In genomic region chr16:27747946-27748345, GRCh38 we compare ENCODE assay signal across 26 cellular contexts.
DNase-seq lines count a peak whose midpoint lies in the region; ATAC-seq, FAIRE-seq and TF ChIP-seq lines count a peak whose summit lies in the region.
"Had no signal": no experiment of that assay in that cellular context is flagged by ENCODE, and none has a peak within 500 bp of the region (broad histone marks: within the 10 kb centered on the region; RNA-seq: fewer than 3 reads in every experiment).

No MANE protein-coding gene starts in this region.

- no peak for TF ChIP-seq RAD21 in H1 (IDR thresholded peaks at IDR 0.05 in 1 of 2, conservative IDR thresholded peaks at IDR 0.05 in 1 of 2; ENCODE audit: low read depth in 2 of 2, low read length in 2 of 2)

- H2BK120ac ChIP-seq in H1 (replicated peaks; ENCODE audit: low read depth, low read length) (no peak overlapping the region), mesenchymal stem cell (ENCODE audit: low read depth, low read length) (no peak overlapping the region)

- H4K20me1 ChIP-seq in H1 (replicated peaks in 1 of 2; ENCODE audit: control insufficient read depth in 1 of 2, insufficient read depth in 2 of 2, low read length in 2 of 2) = peaks cover 0 to 2% of the 10 kb centered on the region in 2 experiments

- H4K8ac ChIP-seq in H1 (ENCODE audit: extremely low read depth, insufficient read depth, low read length) = no peak overlapping the region
- no peak overlapping the region for H4K8ac ChIP-seq in mesenchymal stem cell (ENCODE audit: low read length)

- H3K4ac ChIP-seq in H1 (replicated peaks; ENCODE audit: insufficient read length, low read depth, low read length) (no peak overlapping the region), mesenchymal stem cell (ENCODE audit: low read depth in 1 of 2, low read length in 2 of 2) (no peak overlapping the region)

- H4K91ac ChIP-seq in H1 (replicated peaks; ENCODE audit: insufficient read length, low read length) = no peak overlapping the region
- H4K91ac ChIP-seq in mesenchymal stem cell (ENCODE audit: low read length) = no peak overlapping the region

- H3K56ac ChIP-seq in H1 (replicated peaks; ENCODE audit: insufficient read length, low read depth, low read length) = no peak overlapping the region

- CTCF ChIA-PET in RWPE1 (lab: Yijun Ruan, JAX) = no interaction called here
- CTCF ChIA-PET in H1 (lab: Charles Lee; ENCODE audit: partially characterized antibody) = interaction anchor here (1.5 kb wide), 1 partner anchor 9 kb away, joined by 7 read pairs; no protein-coding TSS in a partner anchor

- H2BK12ac ChIP-seq in H1 (ENCODE audit: low read depth, low read length) (no peak overlapping the region), mesenchymal stem cell (ENCODE audit: low read length in 2 of 2) (peak overlapping the region in 1 of 2 experiments; percentile 29)

- no peaks in the 10 kb centered on the region for H3K9me3 ChIP-seq in H1 (ENCODE audit: insufficient read depth in 2 of 2, low read depth in 1 of 2, low read length in 1 of 2)
- H3K9me3 ChIP-seq in mesenchymal stem cell (ENCODE audit: control insufficient read depth, low read length) = no peaks in the 10 kb centered on the region
- H3K9me3 ChIP-seq in thyroid gland = no peaks in the 10 kb centered on the region
- H3K9me3 ChIP-seq: A549, BE2C, HAP-1 had no signal

- no peak overlapping the region for H2AFZ ChIP-seq in H1 (ENCODE audit: low read length)
- no peak overlapping the region for H2AFZ ChIP-seq in mesenchymal stem cell (ENCODE audit: low read depth, low read length)
- H2AFZ ChIP-seq: GM23248 had no signal

- no peak overlapping the region; a peak in 1 of 7 replicates for H3K9ac ChIP-seq in H1 (replicated peaks in 1 of 4; ENCODE audit: extremely low read depth in 1 of 4, low read depth in 3 of 4, low read length in 3 of 4)
- no peak overlapping the region for H3K9ac ChIP-seq in mesenchymal stem cell (ENCODE audit: low read length)
- H3K9ac ChIP-seq: BLaER1 treated with 17β-estradiol and CSF1 and Interleukin-3, amounts not matched to agents 10 nM and 100 nM; GM23248 had no signal

- H3K23ac ChIP-seq in H1 (ENCODE audit: insufficient read length) (no peak overlapping the region), mesenchymal stem cell (ENCODE audit: low read length in 2 of 2) (no peak overlapping the region)

- no peaks in the 10 kb centered on the region for H3K79me2 ChIP-seq in H1 (ENCODE audit: control insufficient read depth in 1 of 2, insufficient read depth in 2 of 2, low read length in 2 of 2)

- H3K4me1 ChIP-seq in H1 (replicated peaks in 1 of 4; ENCODE audit: control insufficient read depth in 3 of 4, insufficient read depth in 4 of 4, low read length in 3 of 4) (peaks cover 0 to 5% (median 2%) of the 10 kb centered on the region in 4 experiments; a peak in 2 of 7 replicates), mesenchymal stem cell (ENCODE audit: control insufficient read depth, insufficient read depth, low read depth, low read length) (peaks cover 8% of the 10 kb centered on the region), thyroid gland (peaks cover 16 to 23% of the 10 kb centered on the region in 2 donors)
- H3K4me1 ChIP-seq: HAP-1 had no signal

- H4K5ac ChIP-seq in H1 (ENCODE audit: insufficient read length, low read depth, low read length) = no peak overlapping the region

- 0 out of 2 replicates have a peak overlapping the region, but pooled peaks have one; percentile 15 for H2AK5ac ChIP-seq in H1 (ENCODE audit: low read depth, low read length)
- H2AK5ac ChIP-seq in mesenchymal stem cell (ENCODE audit: low read length, severe bottlenecking) = no peak overlapping the region

- intact Hi-C loops in thyroid gland (cut with DNase I) = no loop called here
- intact Hi-C loops in left colon (cut with DNase I, micrococcal nuclease) = no loop called here

- TF ChIP-seq EP300 in H1 (IDR thresholded peaks at IDR 0.05; ENCODE audit: borderline replicate concordance in 1 of 2, low read depth in 2 of 2, low read length in 2 of 2) = no peak

- H3K4me2 ChIP-seq in H1 (ENCODE audit: insufficient read depth in 1 of 2, low read depth in 2 of 2, low read length in 2 of 2) = no peak overlapping the region
- no peak overlapping the region for H3K4me2 ChIP-seq in mesenchymal stem cell (ENCODE audit: low read length, poor library complexity, severe bottlenecking)
- H3K4me2 ChIP-seq: A549 had no signal

- POLR2A ChIA-PET in RWPE1 (lab: Yijun Ruan, JAX; ENCODE audit: low non-redundant PET) (no interaction called here), H1 (lab: Charles Lee; ENCODE audit: partially characterized antibody) (no interaction called here)

- TF ChIP-seq POLR2A in H1 (IDR thresholded peaks at IDR 0.05; ENCODE audit: control extremely low read depth in 1 of 2, low read depth in 2 of 2, low read length in 2 of 2) = no peak
- TF ChIP-seq POLR2A in thyroid gland (IDR thresholded peaks at IDR 0.05) = no peak
- no peak for TF ChIP-seq POLR2A in GM12892 (IDR thresholded peaks at IDR 0.05; ENCODE audit: low read depth, low read length)

- DNase-seq in RWPE1 (ENCODE audit: low spot score) (no peak), H1 (ENCODE audit: low read depth in 1 of 2, low spot score in 2 of 2) (no peak), mesenchymal stem cell (no peak), thyroid gland (no peak), left colon (no peak), NCI-H2081 treated with DMSO at 0.1 percent for 48 hours (lab: John Stamatoyannopoulos, UW) (no peak), caudate nucleus (lab: John Stamatoyannopoulos, UW) (no peak), GM12892 (ENCODE audit: insufficient read length) (no peak)
- DNase-seq: 8988T; ACHN; AML-193; BE2C; CD4-positive, alpha-beta T cell; CD8-positive, alpha-beta memory T cell; DMS 273 treated with DMSO at 0.1 percent for 48 hours; DMS79; EL; GDM1; GM23248 had no signal

- H3K27ac ChIP-seq in RWPE1 (peak overlapping the region; percentile 82; the same call in 1 of the 2 replicates), H1 (ENCODE audit: low read depth, low read length) (no peak overlapping the region), mesenchymal stem cell (ENCODE audit: low read length, poor library complexity, severe bottlenecking) (no peak overlapping the region), thyroid gland (peak overlapping the region; percentile 18 to 85 (median 71)), caudate nucleus (ENCODE audit: low read depth, low read length) (no peak overlapping the region)
- H3K27ac ChIP-seq: A549; BLaER1 treated with 17β-estradiol and CSF1 and Interleukin-3, amounts not matched to agents 10 nM and 100 nM; GM23248 had no signal

- H3K27me3 ChIP-seq in H1 (replicated peaks in 1 of 4; ENCODE audit: control insufficient read depth in 3 of 4, extremely low read depth in 1 of 4, insufficient read depth in 3 of 4, low read length in 3 of 4) = no peaks in the 10 kb centered on the region
- H3K27me3 ChIP-seq in mesenchymal stem cell (ENCODE audit: control insufficient read depth in 1 of 2, insufficient read depth in 1 of 2, low read length in 2 of 2) = no peaks in the 10 kb centered on the region
- H3K27me3 ChIP-seq in thyroid gland = no peaks in the 10 kb centered on the region
- H3K27me3 ChIP-seq: BE2C; BLaER1 treated with 17β-estradiol and CSF1 and Interleukin-3, amounts not matched to agents 10 nM and 100 nM had no signal

- H3K23me2 ChIP-seq in H1 (ENCODE audit: low read depth, low read length) = 0 out of 2 replicates have a peak, but pooled peaks cover 3% of the 10 kb centered on the region

- no peak overlapping the region for H3K14ac ChIP-seq in H1 (ENCODE audit: insufficient read length)
- no peak overlapping the region for H3K14ac ChIP-seq in mesenchymal stem cell (ENCODE audit: low read length in 2 of 2)

- FAIRE-seq in H1 (lab: Jason Lieb, UNC) = no peak
- FAIRE-seq in GM12892 (lab: Jason Lieb, UNC) = no peak
- FAIRE-seq: A549, D721Med, GM12878, GM18507, GM19239 had no signal

- 91% methylated on average over 14 of the region's 14 CpGs; no CpG with 5 or more reads in 1 of the 2 experiments for WGBS in H1 (ENCODE audit: extremely low coverage in 1 of 2, insufficient coverage in 1 of 2, insufficient read length in 1 of 2, insufficient replicate concordance in 2 of 2, low coverage in 1 of 2, low lambda C conversion rate in 2 of 2, missing lambda C conversion rate in 1 of 2), 2 experiments
- WGBS in mesenchymal stem cell = 94% methylated on average over 14 of the region's 14 CpGs
- WGBS in thyroid gland, 2 donors = 93% methylated on average over 14 of the region's 14 CpGs

- H2BK15ac ChIP-seq in H1 (ENCODE audit: low read length) (no peak overlapping the region), mesenchymal stem cell (ENCODE audit: low read depth, poor library complexity, severe bottlenecking) (no peak overlapping the region)

- no peak for ATAC-seq in left colon
- ATAC-seq: A549, GM12878 had no signal

- no peak overlapping the region for H3K18ac ChIP-seq in H1 (ENCODE audit: extremely low read depth, low read length)
- H3K18ac ChIP-seq in mesenchymal stem cell (ENCODE audit: low read depth in 1 of 2, low read length in 2 of 2) = no peak overlapping the region

- TF ChIP-seq CTCF in RWPE1 (conservative IDR thresholded peaks at IDR 0.05; ENCODE audit: low read depth) (no peak), H1 (IDR thresholded peaks at IDR 0.05; ENCODE audit: control extremely low read depth in 1 of 3, insufficient read depth in 1 of 3, low read depth in 1 of 3, low read length in 3 of 3) (no peak), thyroid gland (IDR thresholded peaks at IDR 0.05) (no peak)

- H3K4me3 ChIP-seq in H1 (ENCODE audit: extremely low read depth in 1 of 4, insufficient read depth in 2 of 4, low read depth in 3 of 4, low read length in 4 of 4) (no peak overlapping the region), mesenchymal stem cell (ENCODE audit: insufficient read depth in 1 of 2, low read depth in 1 of 2, low read length in 2 of 2) (no peak overlapping the region), thyroid gland (replicated peaks in 1 of 3) (no peak overlapping the region)
- H3K4me3 ChIP-seq: A549; BLaER1 treated with 17β-estradiol and CSF1 and Interleukin-3, amounts not matched to agents 10 nM and 100 nM; GM12878; HAP-1 had no signal

- H2BK5ac ChIP-seq in H1 (ENCODE audit: low read depth, low read length) = no peak overlapping the region
- H2BK5ac ChIP-seq in mesenchymal stem cell (ENCODE audit: low read depth, low read length, poor library complexity, severe bottlenecking) = peak overlapping the region; percentile 15

- H3K79me1 ChIP-seq in H1 (ENCODE audit: low read depth, low read length) = no peaks in the 10 kb centered on the region
- H3K79me1 ChIP-seq in mesenchymal stem cell (replicated peaks; ENCODE audit: low read length, poor library complexity, severe bottlenecking) = peaks cover 6% of the 10 kb centered on the region

- H3K36me3 ChIP-seq in H1 (ENCODE audit: control insufficient read depth in 2 of 4, insufficient read depth in 4 of 4, low read length in 3 of 4) (no peaks in the 10 kb centered on the region), mesenchymal stem cell (ENCODE audit: control insufficient read depth in 1 of 2, insufficient read depth in 2 of 2, low read depth in 1 of 2, low read length in 2 of 2) (peaks cover 10 to 21% of the 10 kb centered on the region in 2 experiments), thyroid gland (no peaks in the 10 kb centered on the region)
- H3K36me3 ChIP-seq: BE2C, HAP-1 had no signal

- H2BK20ac ChIP-seq in H1 (ENCODE audit: low read length) = no peak overlapping the region

TF ChIP-seq in H1, 55 proteins besides CTCF, POLR2A, EP300 and RAD21 (continues in another document):
- TF ChIP-seq BACH1 (IDR thresholded peaks at IDR 0.05; ENCODE audit: low read length) (no peak), SIX5 (IDR thresholded peaks at IDR 0.05; ENCODE audit: low read depth, low read length) (no peak)

Comparison
In these comparisons a context has a peak if more than half of its experiments do, and no peak if none do; other contexts are left out.
1. H3K27ac ChIP-seq: peak in RWPE1 (single experiment) and thyroid gland (3 of 3); none in H1 (single experiment), mesenchymal stem cell (single experiment) and caudate nucleus (single experiment).